In the genomic region with DNA sequence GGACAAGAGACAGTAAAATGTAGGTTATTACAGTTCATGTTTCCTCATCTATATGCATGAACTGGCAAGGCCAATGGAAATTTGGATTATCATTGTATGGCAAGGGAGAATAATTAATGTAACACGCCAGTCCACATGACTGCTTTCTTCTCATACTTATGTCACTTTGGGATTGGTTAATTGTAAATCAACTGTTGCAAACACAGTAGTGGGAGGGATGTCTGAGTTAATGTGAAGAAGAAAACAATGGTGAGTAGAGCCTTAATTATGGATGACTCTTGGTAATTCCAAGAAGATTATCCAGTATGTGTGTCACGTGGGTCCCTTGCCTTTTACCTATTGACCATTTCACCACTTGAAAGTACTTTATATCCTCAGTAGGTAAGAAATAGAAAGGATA, we compare ENCODE assay signal across 31 cellular contexts. TPM values are rescaled to one million over a fixed set of nuclear protein-coding genes. Genes with fewer than 3 reads are reported as not detected.
"Had no signal": no experiment of that assay in that cellular context is flagged by ENCODE, and none has a peak within 500 bp of the region (broad histone marks: within the 10 kb centered on the region; RNA-seq: fewer than 3 reads in every experiment).

No MANE protein-coding gene starts in this region.

- H3K36me3 Mint-ChIP-seq: activated naive CD4-positive, alpha-beta T cell treated with anti-CD3 and anti-CD28 coated beads, Interleukin-2, amount 50 U/mL, for 72 hours; mesothelial cell of epicardium; naive B cell; stimulated activated naive B cell treated with anti-CD40 and anti-IgM and Interleukin-4, amounts not matched to agents 10 μg/mL and 1 μg/mL and 100 μg/mL, for 72 hours had no signal

- DNase-seq: activated CD4-positive, alpha-beta T cell treated with anti-CD3 and anti-CD28 coated beads for 4 hours; activated CD4-positive, alpha-beta T cell treated with anti-CD3 and anti-CD28 coated beads, Interleukin-2, amount 50 U/mL, for 4 hours; activated naive CD4-positive, alpha-beta T cell; activated T-cell treated with anti-CD3 and anti-CD28 coated beads for 4 hours; activated T-cell treated with anti-CD3 and anti-CD28 coated beads, Interleukin-2, amount 50 U/mL, for 72 hours; anterior cingulate cortex; body of pancreas; cerebellar nuclear complex; colonic mucosa; effector CD8-positive, alpha-beta T cell; foreskin fibroblast; head of caudate nucleus; hippocampal formation; kidney; naive B cell; nephron progenitor cell; ovary; sigmoid colon; small intestine; stimulated activated CD4-positive, alpha-beta T cell treated with anti-CD3 and anti-CD28 coated beads, Interleukin-2, amount 100 ng/mL, for 24 hours; stimulated activated naive B cell treated with anti-CD40 and anti-IgM and Interleukin-4, amounts not matched to agents 10 μg/mL and 1 μg/mL and 100 μg/mL, for 72 hours; stomach; thyroid gland; upper lobe of left lung had no signal

- ATAC-seq: activated naive CD4-positive, alpha-beta T cell treated with anti-CD3 and anti-CD28 coated beads, Interleukin-2, amount 50 U/mL, for 72 hours; activated T-cell treated with anti-CD3 and anti-CD28 coated beads, Interleukin-2, amount 50 U/mL, for 72 hours; body of pancreas; stimulated activated naive B cell treated with anti-CD40 and anti-IgM and Interleukin-4, amounts not matched to agents 10 μg/mL and 1 μg/mL and 100 μg/mL, for 72 hours had no signal

- H3K36me3 ChIP-seq: colonic mucosa, neutrophil, ovary, prostate gland, sigmoid colon, stomach, thyroid gland, upper lobe of left lung, vagina had no signal

- H3K4me1 ChIP-seq: body of pancreas, colonic mucosa, prostate gland, stomach, thyroid gland, upper lobe of left lung had no signal

- H3K27ac ChIP-seq: body of pancreas, colonic mucosa, neutrophil, ovary, prostate gland, sigmoid colon, stomach, thyroid gland, upper lobe of left lung, vagina, VCaP had no signal

- H3K4me1 Mint-ChIP-seq: naive B cell; stimulated activated naive B cell treated with anti-CD40 and anti-IgM and Interleukin-4, amounts not matched to agents 10 μg/mL and 1 μg/mL and 100 μg/mL, for 72 hours had no signal

- H3K9me3 ChIP-seq: body of pancreas, colonic mucosa, neutrophil, ovary, prostate gland, sigmoid colon, stomach, thyroid gland, upper lobe of left lung, vagina had no signal

- H3K4me3 Mint-ChIP-seq: activated T-cell treated with anti-CD3 and anti-CD28 coated beads, Interleukin-2, amount 50 U/mL, for 72 hours; mesothelial cell of epicardium; naive B cell; nephron progenitor cell; stimulated activated naive B cell treated with anti-CD40 and anti-IgM and Interleukin-4, amounts not matched to agents 10 μg/mL and 1 μg/mL and 100 μg/mL, for 72 hours had no signal

- H3K27me3 ChIP-seq: body of pancreas, colonic mucosa, ovary, sigmoid colon, stomach, thyroid gland, upper lobe of left lung, vagina had no signal

- H3K9me3 Mint-ChIP-seq: activated naive CD4-positive, alpha-beta T cell treated with anti-CD3 and anti-CD28 coated beads, Interleukin-2, amount 50 U/mL, for 72 hours; activated T-cell treated with anti-CD3 and anti-CD28 coated beads, Interleukin-2, amount 50 U/mL, for 72 hours; nephron progenitor cell; stimulated activated naive B cell treated with anti-CD40 and anti-IgM and Interleukin-4, amounts not matched to agents 10 μg/mL and 1 μg/mL and 100 μg/mL, for 72 hours had no signal

- H3K27ac Mint-ChIP-seq: activated naive CD4-positive, alpha-beta T cell treated with anti-CD3 and anti-CD28 coated beads, Interleukin-2, amount 50 U/mL, for 72 hours; activated T-cell treated with anti-CD3 and anti-CD28 coated beads, Interleukin-2, amount 50 U/mL, for 72 hours; mesothelial cell of epicardium; naive B cell; nephron progenitor cell; stimulated activated naive B cell treated with anti-CD40 and anti-IgM and Interleukin-4, amounts not matched to agents 10 μg/mL and 1 μg/mL and 100 μg/mL, for 72 hours had no signal

- H3K4me3 ChIP-seq: body of pancreas, colonic mucosa, ovary, prostate gland, sigmoid colon, stomach, thyroid gland, upper lobe of left lung, vagina had no signal

RNA-seq across cellular contexts. Expression of a gene that starts 1.6 kb away (rescaled TPM):
- total RNA-seq: activated naive CD4-positive, alpha-beta T cell treated with anti-CD3 and anti-CD28 coated beads, Interleukin-2, amount 50 U/mL, for 72 hours; activated T-cell treated with anti-CD3 and anti-CD28 coated beads, Interleukin-2, amount 50 U/mL, for 72 hours; body of pancreas; colonic mucosa; dermis microvascular lymphatic vessel endothelial cell; sigmoid colon; stomach; thyroid gland had no signal
